In genomic region chr4:186494496-186494895, GRCh38 we compare ENCODE assay signal across 24 cellular contexts.
"Had no signal": no experiment of that assay in that cellular context is flagged by ENCODE, and none has a peak within 500 bp of the region (broad histone marks: within the 10 kb centered on the region; RNA-seq: fewer than 3 reads in every experiment).

No MANE protein-coding gene starts in this region.

- H3K27ac ChIP-seq: stomach, suprapubic skin, testis, thoracic aorta, thyroid gland, tibial artery, tibial nerve, transverse colon, upper lobe of left lung, upper lobe of right lung, uterus, vagina had no signal

- H3K4me1 ChIP-seq: stomach, suprapubic skin, testis, thyroid gland, tibial artery, tibial nerve, transverse colon, upper lobe of left lung, upper lobe of right lung, uterus, vagina had no signal

- H3K4me3 ChIP-seq: stomach, suprapubic skin, testis, thoracic aorta, thyroid gland, tibial artery, tibial nerve, transverse colon, upper lobe of left lung, upper lobe of right lung, uterus, vagina had no signal

- H3K9me3 ChIP-seq: testis, thyroid gland, upper lobe of right lung, uterus, vagina had no signal

- H3K36me3 ChIP-seq: stomach, suprapubic skin, thoracic aorta, thyroid gland, tibial artery, tibial nerve, transverse colon, upper lobe of left lung, upper lobe of right lung, uterus, vagina had no signal

- DNase-seq: stimulated activated CD4-positive, alpha-beta T cell treated with anti-CD3 and anti-CD28 coated beads, Interleukin-2, amount 100 ng/mL, for 48 hours; stimulated activated CD4-positive, alpha-beta T cell treated with anti-CD3 and anti-CD28 coated beads, Interleukin-4, amount 100 ng/mL, for 1 hour; stimulated activated CD4-positive, alpha-beta T cell treated with anti-CD3 and anti-CD28 coated beads, Interleukin-4, amount 100 ng/mL, for 24 hours; stimulated activated CD4-positive, alpha-beta T cell treated with anti-CD3 and anti-CD28 coated beads, Interleukin-4, amount 100 ng/mL, for 4 hours; stimulated activated CD8-positive, alpha-beta memory T cell treated with anti-CD3 and anti-CD28 coated beads, Interleukin-4, amount 100 ng/mL, for 48 hours; stimulated activated naive B cell treated with anti-CD40 and anti-IgM and Interleukin-4, amounts not matched to agents 10 μg/mL and 1 μg/mL and 100 μg/mL, for 72 hours; stimulated activated naive CD4-positive, alpha-beta T cell; stimulated activated naive CD4-positive, alpha-beta T cell treated with Interleukin-2 at 50 U/mL for 16 hours; stimulated activated naive CD8-positive, alpha-beta T cell treated with anti-CD3 and anti-CD28 coated beads, Interleukin-15, amount 100 ng/mL, for 72 hours; stimulated activated naive CD8-positive, alpha-beta T cell treated with anti-CD3 and anti-CD28 coated beads, Interleukin-15, Interleukin-2, amounts not matched to agents 100 U/mL and 50 U/mL, for 24 hours; stomach; substantia nigra; testis; thyroid gland; tibial artery; transverse colon; trophoblast cell; upper lobe of left lung; upper lobe of right lung; uterus had no signal
